9 cellular contexts compared by ENCODE assay signal in the genomic region with DNA sequence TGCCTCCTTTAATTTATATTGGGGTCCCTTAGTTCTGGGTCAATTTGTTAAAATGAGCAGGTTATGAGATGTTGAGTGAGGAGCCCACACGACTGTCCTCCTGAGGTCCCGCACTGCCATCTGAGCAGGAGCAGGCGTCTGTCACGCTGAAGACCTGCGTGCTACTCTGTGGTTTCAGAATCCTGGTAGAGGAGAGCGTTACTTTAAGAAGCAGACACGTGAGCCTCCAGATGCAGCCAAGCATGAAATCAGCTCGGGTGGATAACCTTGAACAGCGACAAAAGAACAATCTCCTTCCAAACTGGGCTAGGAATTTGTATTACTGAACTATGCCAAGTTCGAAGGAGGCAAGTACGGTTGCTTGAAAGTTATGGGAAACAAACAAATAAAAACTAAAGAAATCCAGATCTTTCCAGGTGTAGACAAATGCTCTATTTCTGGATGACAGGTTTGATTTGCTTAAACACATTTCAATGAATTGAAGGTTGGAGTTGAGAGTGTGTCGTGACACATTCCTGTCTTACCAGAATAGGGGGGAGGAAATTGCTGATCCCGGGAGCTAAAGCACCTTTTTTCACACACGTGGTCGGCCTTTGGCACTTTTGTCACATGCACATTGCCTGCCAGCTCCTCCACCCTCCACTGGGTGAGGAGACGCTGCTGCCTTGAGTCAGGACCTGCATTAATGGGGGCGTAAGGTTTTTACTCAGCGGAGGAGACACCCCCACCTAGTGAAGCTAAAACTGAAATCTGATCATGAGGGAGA.
A peak's percentile ranks its signal among the peaks of the same experiment; 100 is the strongest.
DNase-seq lines count a peak whose midpoint lies in the region; ATAC-seq lines count a peak whose summit lies in the region.
"Had no signal": no experiment of that assay in that cellular context is flagged by ENCODE, and none has a peak within 500 bp of the region (broad histone marks: within the 10 kb centered on the region; RNA-seq: fewer than 3 reads in every experiment).

No MANE protein-coding gene starts in this region.

- ATAC-seq in activated naive CD4-positive, alpha-beta T cell treated with anti-CD3 and anti-CD28 coated beads, Interleukin-2, amount 50 U/mL, for 72 hours: no peak

- H3K9me3 Mint-ChIP-seq in activated naive CD4-positive, alpha-beta T cell treated with anti-CD3 and anti-CD28 coated beads, Interleukin-2, amount 50 U/mL, for 72 hours: peaks cover 0 to 6% of the 10 kb centered on the region in 2 donors

- H3K9ac ChIP-seq in adipocyte (ENCODE audit: low read length): no peak overlapping the region
- peak overlapping the region; percentile 8 to 69 (median 67) for H3K9ac ChIP-seq in skeletal muscle tissue (ENCODE audit: low read depth in 1 of 3, low read length in 3 of 3)

- H3K36me3 Mint-ChIP-seq in activated naive CD4-positive, alpha-beta T cell treated with anti-CD3 and anti-CD28 coated beads, Interleukin-2, amount 50 U/mL, for 72 hours: no peaks in the 10 kb centered on the region

- DNase-seq in NCI-H187 treated with DMSO at 0.1 percent for 48 hours (lab: John Stamatoyannopoulos, UW) (peak; percentile 54), adipocyte (ENCODE audit: low read depth) (no peak), iPS-NIHi7 (ENCODE audit: extremely low spot score) (peak; percentile 12), NCI-H146 (lab: John Stamatoyannopoulos, UW) (no peak), NCI-H748 treated with DMSO at 0.1 percent for 48 hours (lab: John Stamatoyannopoulos, UW) (no peak)
- DNase-seq in activated naive CD4-positive, alpha-beta T cell treated with anti-CD3 and anti-CD28 coated beads, Interleukin-2, amount 50 U/mL, for 72 hours (ENCODE audit: low spot score in 2 of 2): no peak
- DNase-seq: COR-L47, NCI-H1930 had no signal

- H3K27me3 ChIP-seq in adipocyte (replicated peaks; ENCODE audit: control insufficient read depth, insufficient read depth, low read length): no peaks in the 10 kb centered on the region
- no peaks in the 10 kb centered on the region for H3K27me3 ChIP-seq in skeletal muscle tissue (ENCODE audit: control insufficient read depth in 3 of 3, insufficient read depth in 3 of 3, low read length in 3 of 3)

- H3K36me3 ChIP-seq in adipocyte (ENCODE audit: control insufficient read depth, insufficient read depth, low read length, severe bottlenecking) (no peaks in the 10 kb centered on the region), skeletal muscle tissue (ENCODE audit: control insufficient read depth in 3 of 3, insufficient read depth in 3 of 3, low read length in 3 of 3) (no peaks in the 10 kb centered on the region)

- H3K27ac ChIP-seq in skeletal muscle tissue (ENCODE audit: low read depth, low read length): peak overlapping the region; percentile 26

- H3K27ac Mint-ChIP-seq in activated naive CD4-positive, alpha-beta T cell treated with anti-CD3 and anti-CD28 coated beads, Interleukin-2, amount 50 U/mL, for 72 hours: no peak overlapping the region

- peak overlapping the region; percentile 1 for H3K4me3 ChIP-seq in adipocyte (ENCODE audit: low read length)
- H3K4me3 ChIP-seq in skeletal muscle tissue (ENCODE audit: low read length in 3 of 3): peak overlapping the region; percentile 55 to 68 (median 65)

- H3K9me3 ChIP-seq in adipocyte (ENCODE audit: control insufficient read depth, low read length): no peaks in the 10 kb centered on the region
- H3K9me3 ChIP-seq in skeletal muscle tissue (ENCODE audit: control insufficient read depth in 3 of 3, low read length in 3 of 3): no peaks in the 10 kb centered on the region

- H3K4me1 ChIP-seq in adipocyte (ENCODE audit: control insufficient read depth, insufficient read depth, low read length) (peaks cover 17% of the 10 kb centered on the region), skeletal muscle tissue (ENCODE audit: control insufficient read depth in 3 of 3, insufficient read depth in 3 of 3, low read length in 3 of 3) (no peaks in the 10 kb centered on the region)

Comparison
In these comparisons a context has a peak if more than half of its experiments do, and no peak if none do; other contexts are left out.
1. DNase-seq: peak in NCI-H187 treated with DMSO at 0.1 percent for 48 hours (single experiment) and iPS-NIHi7 (single experiment); none in adipocyte (single experiment), activated naive CD4-positive, alpha-beta T cell treated with anti-CD3 and anti-CD28 coated beads, Interleukin-2, amount 50 U/mL, for 72 hours (0 of 2), NCI-H146 (single experiment) and NCI-H748 treated with DMSO at 0.1 percent for 48 hours (single experiment).